ENCODE assay signal across 25 cellular contexts in the genomic region with DNA sequence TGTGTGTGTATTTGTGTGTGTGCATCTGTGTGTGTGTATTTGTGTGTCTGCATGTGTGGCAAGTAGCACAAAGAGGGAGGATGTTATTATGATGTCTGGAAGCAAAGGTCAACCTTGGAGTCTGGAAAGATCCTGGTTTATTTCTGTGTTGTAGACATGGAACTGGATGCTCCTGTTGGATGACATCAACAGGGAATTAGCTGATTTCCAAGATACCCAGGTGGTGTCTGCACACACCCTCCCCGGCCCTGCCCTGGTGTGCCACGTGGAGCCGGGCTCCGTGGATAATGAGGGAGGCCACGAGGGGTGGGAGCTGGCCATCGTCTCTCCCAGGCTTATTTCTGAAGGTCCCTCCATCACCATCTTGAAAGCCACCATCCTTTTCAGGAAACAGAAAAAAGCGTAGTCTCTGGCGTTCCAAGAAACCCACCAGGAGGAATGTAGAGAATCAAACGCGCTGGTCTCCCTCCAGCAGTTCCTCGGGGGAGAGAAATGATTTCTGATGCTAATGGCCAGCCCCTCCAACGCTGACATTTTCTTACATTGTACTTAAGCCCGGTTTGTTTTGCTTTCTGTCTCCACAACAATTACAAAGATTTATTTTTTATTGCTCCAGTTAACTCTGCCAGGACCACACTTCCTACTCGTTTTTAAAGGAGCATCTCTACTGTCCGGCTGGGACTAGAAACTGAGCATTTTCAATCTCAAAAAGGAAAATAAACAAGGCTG.
DNase-seq lines count a peak whose midpoint lies in the region; ATAC-seq and TF ChIP-seq lines count a peak whose summit lies in the region.
"Had no signal": no experiment of that assay in that cellular context is flagged by ENCODE, and none has a peak within 500 bp of the region (broad histone marks: within the 10 kb centered on the region; RNA-seq: fewer than 3 reads in every experiment).

No MANE protein-coding gene starts in this region.

- no peak for TF ChIP-seq POLR2A in heart left ventricle (IDR thresholded peaks at IDR 0.05)
- TF ChIP-seq POLR2A in gastrocnemius medialis (IDR thresholded peaks at IDR 0.05) = no peak

- H3K4me1 ChIP-seq in heart left ventricle = peaks cover 0 to 43% (median 11%) of the 10 kb centered on the region in 12 donors
- peaks cover 3% of the 10 kb centered on the region for H3K4me1 ChIP-seq in right cardiac atrium (ENCODE audit: control insufficient read depth, insufficient read depth, low read length)
- H3K4me1 ChIP-seq in hepatocyte (ENCODE audit: insufficient read depth) = peaks cover 9% of the 10 kb centered on the region
- peaks cover 31 to 47% of the 10 kb centered on the region in 2 donors for H3K4me1 ChIP-seq in gastrocnemius medialis
- H3K4me1 ChIP-seq: pancreas, Peyer's patch, SJCRH30 had no signal

- WGBS in heart left ventricle, 4 donors = 42 to 54% (median 48%) methylated on average over 12 to 15 of the region's 15 CpGs
- WGBS in right cardiac atrium = 37% methylated on average over 15 of the region's 15 CpGs
- 56% methylated on average over 15 of the region's 15 CpGs for WGBS in hepatocyte (ENCODE audit: low lambda C conversion rate, missing lambda C conversion rate)

- no peaks in the 10 kb centered on the region for H3K79me2 ChIP-seq in hepatocyte

- TF ChIP-seq CTCF in heart left ventricle (IDR thresholded peaks at IDR 0.05) (no peak), hepatocyte (IDR thresholded peaks at IDR 0.05; ENCODE audit: poor library complexity) (no peak), gastrocnemius medialis (IDR thresholded peaks at IDR 0.05 in 4 of 5, conservative IDR thresholded peaks at IDR 0.05 in 1 of 5) (no peak)

- DNase-seq in heart left ventricle (no peak), right cardiac atrium (no peak), M059J (ENCODE audit: low read depth) (peak; percentile 46), hepatocyte (ENCODE audit: low spot score) (peak; percentile 31), gastrocnemius medialis (no peak), NCI-H1694 treated with DMSO at 0.1 percent for 48 hours (lab: John Stamatoyannopoulos, UW) (no peak), OCI-M1 (lab: John Stamatoyannopoulos, UW) (no peak)
- DNase-seq: 8988T; activated CD4-positive, alpha-beta T cell treated with anti-CD3 and anti-CD28 coated beads for 1 hour; activated gamma-delta T cell; DMS79; effector CD8-positive, alpha-beta T cell; GOT3; Karpas-422; left colon; MV-4-11; naive thymus-derived CD8-positive, alpha-beta T cell; NCI-H187; NCI-H524 treated with DMSO at 0.1 percent for 48 hours; pancreas; Peyer's patch; SJCRH30; upper lobe of left lung had no signal

- H3K4me2 ChIP-seq in hepatocyte = peak overlapping the region; percentile 36
- H3K4me2 ChIP-seq: BLaER1 had no signal

- H3K4me3 ChIP-seq in heart left ventricle (no peak overlapping the region), right cardiac atrium (ENCODE audit: low read length) (no peak overlapping the region), hepatocyte (no peak overlapping the region), gastrocnemius medialis (no peak overlapping the region)
- H3K4me3 ChIP-seq: BLaER1, pancreas, Peyer's patch, SJCRH30, upper lobe of left lung had no signal

- H3K36me3 ChIP-seq in heart left ventricle = no peaks in the 10 kb centered on the region
- H3K36me3 ChIP-seq in hepatocyte (replicated peaks; ENCODE audit: insufficient read depth, low read depth) = no peaks in the 10 kb centered on the region
- H3K36me3 ChIP-seq in gastrocnemius medialis = no peaks in the 10 kb centered on the region
- H3K36me3 ChIP-seq: BLaER1, pancreas, Peyer's patch, SJCRH30, upper lobe of left lung had no signal

- H3K27me3 ChIP-seq in heart left ventricle = peaks cover 0 to 40% (median 5%) of the 10 kb centered on the region in 9 donors
- H3K27me3 ChIP-seq in right cardiac atrium (ENCODE audit: control insufficient read depth, insufficient read depth) = no peaks in the 10 kb centered on the region
- peaks cover 9% of the 10 kb centered on the region for H3K27me3 ChIP-seq in hepatocyte
- H3K27me3 ChIP-seq in gastrocnemius medialis = no peaks in the 10 kb centered on the region
- H3K27me3 ChIP-seq: BLaER1, Peyer's patch, SJCRH30, upper lobe of left lung had no signal

- no peaks in the 10 kb centered on the region for H4K20me1 ChIP-seq in hepatocyte (ENCODE audit: insufficient read depth, poor library complexity, severe bottlenecking)
- H4K20me1 ChIP-seq: BLaER1 had no signal

- no peak overlapping the region for H2AFZ ChIP-seq in hepatocyte

- ATAC-seq in heart left ventricle (no peak), right cardiac atrium (no peak), gastrocnemius medialis (no peak), HG03565 (IDR thresholded peaks at IDR 0.05; ENCODE audit: unreplicated experiment) (no peak)
- ATAC-seq: left colon; naive thymus-derived CD8-positive, alpha-beta T cell; pancreas had no signal

- H3K9me2 ChIP-seq in hepatocyte (replicated peaks; ENCODE audit: insufficient read depth) = no peaks in the 10 kb centered on the region

- intact Hi-C loops in heart left ventricle (cut with DNase I) = loop anchor here in 2 of 10 donors (2.0 to 5.0 kb wide), 2 partner anchors 61 to 95 kb away; no protein-coding TSS in a partner anchor
- intact Hi-C loops in right cardiac atrium (cut with DNase I) = loop anchor here in 1 of 4 donors (5.0 kb wide), 1 partner anchor 94 kb away; a partner anchor contains a TSS
- intact Hi-C loops in gastrocnemius medialis (cut with DNase I; ENCODE audit: low total_unique reads) = no loop called here

- peak overlapping the region in 8 of 12 donors; percentile 15 to 76 (median 42) for H3K27ac ChIP-seq in heart left ventricle
- H3K27ac ChIP-seq in right cardiac atrium (ENCODE audit: low read length) = no peak overlapping the region
- H3K27ac ChIP-seq in hepatocyte = peak overlapping the region; percentile 52
- peak overlapping the region in 3 of 4 donors; percentile 18 to 93 (median 91) for H3K27ac ChIP-seq in gastrocnemius medialis
- H3K27ac ChIP-seq: BLaER1, pancreas, Peyer's patch, SJCRH30, upper lobe of left lung had no signal

- in situ Hi-C loops in gastrocnemius medialis (cut with MboI; ENCODE audit: low sequenced_read_pairs in 4 of 4) = no loop called here

- H3K9me3 ChIP-seq in heart left ventricle (peaks cover 0 to 5% (median 0%) of the 10 kb centered on the region in 12 donors), right cardiac atrium (ENCODE audit: control insufficient read depth, low read length) (peaks cover 2% of the 10 kb centered on the region), hepatocyte (ENCODE audit: low read depth) (no peaks in the 10 kb centered on the region), gastrocnemius medialis (no peaks in the 10 kb centered on the region)
- H3K9me3 ChIP-seq: BLaER1, pancreas, Peyer's patch, SJCRH30, upper lobe of left lung had no signal

Comparison
In these comparisons a context has a peak if more than half of its experiments do, and no peak if none do; other contexts are left out.
1. DNase-seq: peak in M059J (single experiment) and hepatocyte (single experiment); none in heart left ventricle (0 of 5), right cardiac atrium (0 of 3), gastrocnemius medialis (0 of 2), NCI-H1694 treated with DMSO at 0.1 percent for 48 hours (single experiment) and OCI-M1 (single experiment).